ENCODE assay signal across 11 cellular contexts in genomic region chr14:101360045-101360931, GRCh38.
DNase-seq lines count a peak whose midpoint lies in the region; ATAC-seq and TF ChIP-seq lines count a peak whose summit lies in the region.
"Had no signal": no experiment of that assay in that cellular context is flagged by ENCODE, and none has a peak within 500 bp of the region (broad histone marks: within the 10 kb centered on the region; RNA-seq: fewer than 3 reads in every experiment).

No MANE protein-coding gene starts in this region.

- DNase-seq in NCI-H748 (lab: John Stamatoyannopoulos, UW; ENCODE audit: unreplicated experiment) (peak; percentile 22), NCI-H748 treated with DMSO at 0.1 percent for 48 hours (lab: John Stamatoyannopoulos, UW) (no peak), upper lobe of left lung (peak; percentile 48 to 81), T-helper 17 cell (no peak), T-helper 9 cell (no peak)
- no peak for DNase-seq in stimulated activated naive CD8-positive, alpha-beta T cell treated with anti-CD3 and anti-CD28 coated beads, Interleukin-15, Interleukin-2, amounts not matched to agents 100 U/mL and 50 U/mL, for 24 hours
- DNase-seq: activated T-cell treated with anti-CD3 and anti-CD28 coated beads, Interleukin-2, amount 50 U/mL, for 48 hours; glutamatergic neuron had no signal

- TF ChIP-seq POLR2A in gastroesophageal sphincter (IDR thresholded peaks at IDR 0.05) (no peak), upper lobe of left lung (IDR thresholded peaks at IDR 0.05) (no peak)

- H3K4me3 ChIP-seq in gastroesophageal sphincter, result peak overlapping the region in 1 of 2 donors; percentile 13
- no peak overlapping the region for H3K4me3 ChIP-seq in upper lobe of left lung

- H3K36me3 ChIP-seq in gastroesophageal sphincter, result no peaks in the 10 kb centered on the region
- no peaks in the 10 kb centered on the region for H3K36me3 ChIP-seq in upper lobe of left lung

- TF ChIP-seq EP300 in gastroesophageal sphincter (IDR thresholded peaks at IDR 0.05) (no peak), upper lobe of left lung (IDR thresholded peaks at IDR 0.05) (peak in 1 of 4 donors; percentile 60)

- H3K4me1 ChIP-seq in gastroesophageal sphincter (peaks cover 0 to 71% (median 4%) of the 10 kb centered on the region in 3 donors), upper lobe of left lung (peaks cover 11 to 21% (median 14%) of the 10 kb centered on the region in 4 donors)

- H3K9me3 ChIP-seq in gastroesophageal sphincter, result peaks cover 0 to 13% (median 0%) of the 10 kb centered on the region in 3 donors
- no peaks in the 10 kb centered on the region for H3K9me3 ChIP-seq in upper lobe of left lung
- no peaks in the 10 kb centered on the region for H3K9me3 ChIP-seq in T-helper 17 cell (ENCODE audit: control insufficient read depth, low read length, poor library complexity, severe bottlenecking)

- TF ChIP-seq CTCF in gastroesophageal sphincter (IDR thresholded peaks at IDR 0.05), result no peak
- no peak for TF ChIP-seq CTCF in nephron (IDR thresholded peaks at IDR 0.05; ENCODE audit: unreplicated experiment in 3 of 3)
- TF ChIP-seq CTCF in upper lobe of left lung (IDR thresholded peaks at IDR 0.05), result no peak

- WGBS in gastroesophageal sphincter (ENCODE audit: low coverage in 1 of 2), 2 donors, result 26 to 33% methylated on average over 7 to 12 of the region's 22 CpGs
- 34 to 37% methylated on average over 16 to 22 of the region's 22 CpGs for WGBS in upper lobe of left lung, 2 donors

- H3K27me3 Mint-ChIP-seq in nephron (ENCODE audit: low read depth), result peaks cover 19% of the 10 kb centered on the region
- peaks cover 39% of the 10 kb centered on the region for H3K27me3 Mint-ChIP-seq in T-helper 17 cell

- peak overlapping the region; percentile 81 to 89 (median 89) for H3K27ac Mint-ChIP-seq in nephron
- no peak overlapping the region for H3K27ac Mint-ChIP-seq in T-helper 17 cell
- H3K27ac Mint-ChIP-seq: natural killer cell treated with Interleukin-12 subunit alpha and Interleukin-12 subunit beta and Interleukin-15 and Interleukin-18, amount 100 ng/mL, for 72 hours had no signal

- ATAC-seq in gastroesophageal sphincter (peak; percentile 77), upper lobe of left lung (ENCODE audit: low FRiP score in 2 of 2) (peak; percentile 1 to 28), T-helper 17 cell (no peak)
- no peak for ATAC-seq in stimulated activated naive CD8-positive, alpha-beta T cell treated with anti-CD3 and anti-CD28 coated beads, Interleukin-15, Interleukin-2, amounts not matched to agents 100 U/mL and 50 U/mL, for 24 hours
- ATAC-seq: natural killer cell treated with Interleukin-12 subunit alpha and Interleukin-12 subunit beta and Interleukin-15 and Interleukin-18, amount 100 ng/mL, for 72 hours had no signal

- H3K27me3 ChIP-seq in gastroesophageal sphincter (peaks cover 2% of the 10 kb centered on the region), upper lobe of left lung (no peaks in the 10 kb centered on the region)

- H3K4me1 Mint-ChIP-seq in nephron (peaks cover 64% of the 10 kb centered on the region), T-helper 17 cell (peaks cover 12% of the 10 kb centered on the region)

- H3K27ac ChIP-seq in gastroesophageal sphincter (peak overlapping the region; percentile 60 to 85 (median 78)), upper lobe of left lung (peak overlapping the region; percentile 60 to 82 (median 76))

- H3K4me3 Mint-ChIP-seq in nephron (peak overlapping the region in 1 of 3 experiments; percentile 37), T-helper 17 cell (no peak overlapping the region)
- H3K4me3 Mint-ChIP-seq: natural killer cell treated with Interleukin-12 subunit alpha and Interleukin-12 subunit beta and Interleukin-15 and Interleukin-18, amount 100 ng/mL, for 72 hours had no signal

- H3K36me3 Mint-ChIP-seq in nephron (ENCODE audit: low read depth) (no peaks in the 10 kb centered on the region), T-helper 17 cell (ENCODE audit: low read depth) (no peaks in the 10 kb centered on the region)
- H3K36me3 Mint-ChIP-seq: natural killer cell treated with Interleukin-12 subunit alpha and Interleukin-12 subunit beta and Interleukin-15 and Interleukin-18, amount 100 ng/mL, for 72 hours had no signal

- peaks cover 5% of the 10 kb centered on the region for H3K9me3 Mint-ChIP-seq in nephron
- H3K9me3 Mint-ChIP-seq: natural killer cell treated with Interleukin-12 subunit alpha and Interleukin-12 subunit beta and Interleukin-15 and Interleukin-18, amount 100 ng/mL, for 72 hours had no signal

Comparison
In these comparisons a context has a peak if more than half of its experiments do, and no peak if none do; other contexts are left out.
1. DNase-seq: peak in NCI-H748 (single experiment) and upper lobe of left lung (2 of 2); none in NCI-H748 treated with DMSO at 0.1 percent for 48 hours (single experiment), T-helper 17 cell (0 of 3), T-helper 9 cell (single experiment) and stimulated activated naive CD8-positive, alpha-beta T cell treated with anti-CD3 and anti-CD28 coated beads, Interleukin-15, Interleukin-2, amounts not matched to agents 100 U/mL and 50 U/mL, for 24 hours (single experiment).
2. ATAC-seq: peak in gastroesophageal sphincter (single experiment) and upper lobe of left lung (2 of 2); none in T-helper 17 cell (single experiment) and stimulated activated naive CD8-positive, alpha-beta T cell treated with anti-CD3 and anti-CD28 coated beads, Interleukin-15, Interleukin-2, amounts not matched to agents 100 U/mL and 50 U/mL, for 24 hours (single experiment).